ENCODE assay signal across 8 cellular contexts in the genomic region with DNA sequence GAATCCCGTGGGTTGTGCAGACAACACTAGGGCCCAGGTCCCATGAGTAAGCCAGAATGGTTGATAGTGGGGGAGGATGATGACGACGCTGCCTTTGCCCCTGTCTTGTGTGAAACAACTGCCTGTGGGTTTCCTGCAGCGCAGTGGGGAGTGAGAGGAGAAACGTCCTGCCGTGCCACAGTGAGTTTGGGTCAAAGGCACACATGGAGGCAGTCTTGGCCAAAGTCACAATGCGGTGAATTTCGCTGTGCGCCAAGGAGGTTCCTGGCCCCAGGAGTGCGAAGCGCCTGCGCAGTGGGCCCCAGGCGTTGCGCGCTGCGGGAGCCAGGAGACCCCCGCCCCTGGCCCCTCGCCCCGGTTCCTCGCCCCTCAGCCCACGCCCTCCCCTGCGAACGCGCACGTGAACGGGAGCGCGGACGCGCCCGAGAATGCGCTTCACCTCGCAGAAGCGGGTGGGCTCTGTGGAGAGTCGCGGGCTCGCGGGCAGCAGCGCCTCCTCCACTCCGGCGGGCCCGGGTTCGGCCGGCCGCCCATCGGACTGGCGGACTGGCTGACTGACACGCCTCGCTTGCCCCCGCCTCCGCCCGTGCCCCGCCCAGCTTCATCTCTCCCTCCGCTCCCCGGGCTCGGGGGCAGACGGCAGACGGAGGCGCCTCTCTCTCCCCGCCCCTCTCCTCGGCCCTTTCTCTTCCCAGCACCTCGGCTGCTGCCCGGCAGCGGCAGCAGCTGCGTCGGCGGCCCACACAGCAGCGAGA. TPM values are rescaled to one million over a fixed set of nuclear protein-coding genes. Genes with fewer than 3 reads are reported as not detected.
A peak's percentile ranks its signal among the peaks of the same experiment; 100 is the strongest.
DNase-seq lines count a peak whose midpoint lies in the region; ATAC-seq and TF ChIP-seq lines count a peak whose summit lies in the region.

A gene (plus strand): TSS at position 635 of the 755 bp plus-strand sequence. CDS start 144 bp downstream, outside the sequence.

- peak within 1 kb of the TSS in 2 of 8 donors; percentile 43 to 55 for H3K27ac Mint-ChIP-seq in CD8-positive, alpha-beta memory T cell

- H3K9me3 ChIP-seq in CD8-positive, alpha-beta memory T cell (ENCODE audit: low read length) = no peaks in the 10 kb centered on the region
- H3K9me3 ChIP-seq in heart left ventricle = peaks cover 0 to 4% (median 0%) of the 10 kb centered on the region in 12 donors

- intact Hi-C loops in heart left ventricle (cut with DNase I) (loop anchor here in 2 of 10 donors (10.0 kb wide), 2 partner anchors 82 to 122 kb away; no protein-coding TSS in a partner anchor), posterior vena cava (cut with DNase I) (no loop called here)

- peak within 1 kb of the TSS; percentile 64 to 89 (median 73) for H3K4me3 Mint-ChIP-seq in CD8-positive, alpha-beta memory T cell

- no peak within 1 kb of the TSS for H3K4me3 ChIP-seq in CD8-positive, alpha-beta memory T cell (ENCODE audit: low read length)
- peak within 1 kb of the TSS in 11 of 12 donors; percentile 27 to 57 (median 49) for H3K4me3 ChIP-seq in heart left ventricle

- no peak within 1 kb of the TSS for H3K27ac ChIP-seq in CD8-positive, alpha-beta memory T cell (ENCODE audit: low read depth, low read length)
- peak within 1 kb of the TSS in 1 of 12 donors; percentile 31 for H3K27ac ChIP-seq in heart left ventricle

- CTCF ChIA-PET in CD8-positive, alpha-beta memory T cell (lab: Charles Lee) = no interaction called here

- no peaks in the 10 kb centered on the region for H3K27me3 ChIP-seq in CD8-positive, alpha-beta memory T cell (ENCODE audit: insufficient read depth, low read length, poor library complexity, severe bottlenecking)
- peaks cover 0 to 36% (median 0%) of the 10 kb centered on the region in 9 donors for H3K27me3 ChIP-seq in heart left ventricle

- DNase-seq in CD8-positive, alpha-beta memory T cell = peak in 1 of 5 donors; percentile 1
- DNase-seq in NCI-H2227 (lab: John Stamatoyannopoulos, UW; ENCODE audit: unreplicated experiment) = peak; percentile 91
- peak; percentile 39 for DNase-seq in activated naive CD4-positive, alpha-beta T cell treated with anti-CD3 and anti-CD28 coated beads, Interleukin-2, amount 50 U/mL, for 16 hours
- peak; percentile 23 to 68 (median 41) for DNase-seq in heart left ventricle
- DNase-seq in posterior vena cava (ENCODE audit: low spot score) = peak; percentile 82
- DNase-seq in NOMO-1 (lab: John Stamatoyannopoulos, UW; ENCODE audit: unreplicated experiment in 2 of 2) = no peak
- DNase-seq in globus pallidus (ENCODE audit: low spot score) = no peak
- DNase-seq in SW480 (ENCODE audit: low spot score) = no peak

- no peaks in the 10 kb centered on the region for H3K36me3 ChIP-seq in CD8-positive, alpha-beta memory T cell (ENCODE audit: insufficient read depth, low read length)
- H3K36me3 ChIP-seq in heart left ventricle = no peaks in the 10 kb centered on the region

- H3K4me1 ChIP-seq in CD8-positive, alpha-beta memory T cell (ENCODE audit: insufficient read depth, low read length) = no peaks in the 10 kb centered on the region
- peaks cover 0 to 6% (median 0%) of the 10 kb centered on the region in 12 donors for H3K4me1 ChIP-seq in heart left ventricle

- peak in 3 of 4 donors; percentile 56 to 77 (median 71) for ATAC-seq in heart left ventricle

- POLR2A ChIA-PET in CD8-positive, alpha-beta memory T cell (lab: Charles Lee) = no interaction called here

- peaks cover 0 to 6% (median 5%) of the 10 kb centered on the region in 3 donors for H3K4me1 Mint-ChIP-seq in CD8-positive, alpha-beta memory T cell

- no peaks in the 10 kb centered on the region for H3K9me3 Mint-ChIP-seq in CD8-positive, alpha-beta memory T cell

- no peak for TF ChIP-seq CTCF in heart left ventricle (IDR thresholded peaks at IDR 0.05)

- peaks cover 5 to 16% of the 10 kb centered on the region in 2 donors for H3K27me3 Mint-ChIP-seq in CD8-positive, alpha-beta memory T cell

- 0 to 34% (median 15%) methylated on average over 27 to 68 of the region's 68 CpGs for WGBS in heart left ventricle, 4 donors

- H3K36me3 Mint-ChIP-seq in CD8-positive, alpha-beta memory T cell = peaks cover 0 to 3% (median under 1%) of the 10 kb centered on the region in 3 donors

- no peak for TF ChIP-seq POLR2A in heart left ventricle (IDR thresholded peaks at IDR 0.05)

RNA-seq across cellular contexts. Expression of the gene that starts here (rescaled TPM):
- 1 to 10 TPM in 1 of 2 experiments, under 1 TPM in 1; 0.92 to 1.2 TPM for total RNA-seq in CD8-positive, alpha-beta memory T cell
- 0.17 TPM for polyA plus RNA-seq in CD8-positive, alpha-beta memory T cell
- total RNA-seq in heart left ventricle (under 1 TPM in 3 of 9 donors, not detected in 6; 0.20 to 0.27 (median 0.24) TPM), posterior vena cava (1 to 10 TPM; 1.9 to 2.1 TPM)
- polyA plus RNA-seq in heart left ventricle = under 1 TPM; 0.18 to 0.34 TPM

Comparison
In these comparisons a context has a peak if more than half of its experiments do, and no peak if none do; other contexts are left out.
1. Peak in DNase-seq, ATAC-seq and H3K4me3 ChIP-seq in heart left ventricle; RNA of the gene not detected or under 1 TPM.
2. DNase-seq: peak in NCI-H2227 (single experiment), activated naive CD4-positive, alpha-beta T cell treated with anti-CD3 and anti-CD28 coated beads, Interleukin-2, amount 50 U/mL, for 16 hours (single experiment) and posterior vena cava (single experiment); none in NOMO-1 (0 of 2), globus pallidus (single experiment) and SW480 (single experiment).